1 cellular context compared by ENCODE assay signal in the genomic region with DNA sequence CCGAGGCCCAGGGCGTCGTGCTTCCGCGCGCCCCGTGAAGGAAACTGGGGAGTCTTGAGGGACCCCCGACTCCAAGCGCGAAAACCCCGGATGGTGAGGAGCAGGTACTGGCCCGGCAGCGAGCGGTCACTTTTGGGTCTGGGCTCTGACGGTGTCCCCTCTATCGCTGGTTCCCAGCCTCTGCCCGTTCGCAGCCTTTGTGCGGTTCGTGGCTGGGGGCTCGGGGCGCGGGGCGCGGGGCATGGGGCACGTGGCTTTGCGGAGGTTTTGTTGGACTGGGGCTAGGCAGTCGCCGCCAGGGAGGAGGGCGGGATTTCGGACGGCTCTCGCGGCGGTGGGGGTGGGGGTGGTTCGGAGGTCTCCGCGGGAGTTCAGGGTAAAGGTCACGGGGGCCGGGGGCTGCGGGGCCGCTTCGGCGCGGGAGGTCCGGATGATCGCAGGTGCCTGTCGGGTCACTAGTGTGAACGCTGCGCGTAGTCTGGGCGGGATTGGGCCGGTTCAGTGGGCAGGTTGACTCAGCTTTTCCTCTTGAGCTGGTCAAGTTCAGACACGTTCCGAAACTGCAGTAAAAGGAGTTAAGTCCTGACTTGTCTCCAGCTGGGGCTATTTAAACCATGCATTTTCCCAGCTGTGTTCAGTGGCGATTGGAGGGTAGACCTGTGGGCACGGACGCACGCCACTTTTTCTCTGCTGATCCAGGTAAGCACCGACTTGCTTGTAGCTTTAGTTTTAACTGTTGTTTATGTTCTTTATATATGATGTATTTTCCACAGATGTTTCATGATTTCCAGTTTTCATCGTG.
TF ChIP-seq lines count a peak whose summit lies in the region.

No MANE protein-coding gene starts in this region.

TF ChIP-seq in HepG2, 621 proteins besides CTCF, POLR2A, EP300 and RAD21 (continued from another document and continues in another):
- TF ChIP-seq, protein P1, sequence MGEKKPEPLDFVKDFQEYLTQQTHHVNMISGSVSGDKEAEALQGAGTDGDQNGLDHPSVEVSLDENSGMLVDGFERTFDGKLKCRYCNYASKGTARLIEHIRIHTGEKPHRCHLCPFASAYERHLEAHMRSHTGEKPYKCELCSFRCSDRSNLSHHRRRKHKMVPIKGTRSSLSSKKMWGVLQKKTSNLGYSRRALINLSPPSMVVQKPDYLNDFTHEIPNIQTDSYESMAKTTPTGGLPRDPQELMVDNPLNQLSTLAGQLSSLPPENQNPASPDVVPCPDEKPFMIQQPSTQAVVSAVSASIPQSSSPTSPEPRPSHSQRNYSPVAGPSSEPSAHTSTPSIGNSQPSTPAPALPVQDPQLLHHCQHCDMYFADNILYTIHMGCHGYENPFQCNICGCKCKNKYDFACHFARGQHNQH (CRISPR knock-in tag; IDR thresholded peaks at IDR 0.05) = peak; percentile 53
- TF ChIP-seq HDAC6 (IDR thresholded peaks at IDR 0.05; ENCODE audit: low read depth, low read length) (no peak), ZNF326 (CRISPR knock-in tag; IDR thresholded peaks at IDR 0.05; ENCODE audit: borderline replicate concordance) (no peak), RXRB (CRISPR knock-in tag; IDR thresholded peaks at IDR 0.05; ENCODE audit: borderline replicate concordance) (peak; percentile 93), RFXANK (CRISPR knock-in tag; IDR thresholded peaks at IDR 0.05) (0 out of 2 replicates have a peak, but pooled peaks have one; percentile 69), ZC3H13 (CRISPR knock-in tag; IDR thresholded peaks at IDR 0.05) (no peak), ZNF709 (CRISPR knock-in tag; IDR thresholded peaks at IDR 0.05) (no peak), ZSCAN22 (CRISPR knock-in tag; IDR thresholded peaks at IDR 0.05) (no peak), ZNF83 (CRISPR knock-in tag; IDR thresholded peaks at IDR 0.05; ENCODE audit: borderline replicate concordance) (no peak), KDM5A (IDR thresholded peaks at IDR 0.05; ENCODE audit: borderline replicate concordance, low read length) (no peak), ZNF232 (CRISPR knock-in tag; IDR thresholded peaks at IDR 0.05; ENCODE audit: borderline replicate concordance) (no peak; the same call in 1 of the 2 replicates), ZNF749 (CRISPR knock-in tag; IDR thresholded peaks at IDR 0.05; ENCODE audit: borderline replicate concordance) (no peak), ZNF7 (CRISPR knock-in tag; IDR thresholded peaks at IDR 0.05) (no peak), SATB2 (CRISPR knock-in tag; IDR thresholded peaks at IDR 0.05) (no peak; the same call in 1 of the 2 replicates), NRL (CRISPR knock-in tag; IDR thresholded peaks at IDR 0.05; ENCODE audit: borderline replicate concordance) (no peak), TBP (CRISPR knock-in tag; IDR thresholded peaks at IDR 0.05) (no peak), HDAC1 (CRISPR knock-in tag; IDR thresholded peaks at IDR 0.05) (no peak; the same call in 1 of the 2 replicates), HOXA9 (CRISPR knock-in tag; IDR thresholded peaks at IDR 0.05; ENCODE audit: borderline replicate concordance) (0 out of 2 replicates have a peak, but pooled peaks have one; percentile 52), MEF2D (CRISPR knock-in tag; IDR thresholded peaks at IDR 0.05) (peak; percentile 51; the same call in 1 of the 2 replicates), PAF1 (CRISPR knock-in tag; IDR thresholded peaks at IDR 0.05) (no peak), ZSCAN9 (CRISPR knock-in tag; IDR thresholded peaks at IDR 0.05; ENCODE audit: borderline replicate concordance) (peak; percentile 49; the same call in 1 of the 2 replicates)
- TF ChIP-seq, protein P2, sequence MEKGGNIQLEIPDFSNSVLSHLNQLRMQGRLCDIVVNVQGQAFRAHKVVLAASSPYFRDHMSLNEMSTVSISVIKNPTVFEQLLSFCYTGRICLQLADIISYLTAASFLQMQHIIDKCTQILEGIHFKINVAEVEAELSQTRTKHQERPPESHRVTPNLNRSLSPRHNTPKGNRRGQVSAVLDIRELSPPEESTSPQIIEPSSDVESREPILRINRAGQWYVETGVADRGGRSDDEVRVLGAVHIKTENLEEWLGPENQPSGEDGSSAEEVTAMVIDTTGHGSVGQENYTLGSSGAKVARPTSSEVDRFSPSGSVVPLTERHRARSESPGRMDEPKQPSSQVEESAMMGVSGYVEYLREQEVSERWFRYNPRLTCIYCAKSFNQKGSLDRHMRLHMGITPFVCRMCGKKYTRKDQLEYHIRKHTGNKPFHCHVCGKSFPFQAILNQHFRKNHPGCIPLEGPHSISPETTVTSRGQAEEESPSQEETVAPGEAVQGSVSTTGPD (CRISPR knock-in tag; IDR thresholded peaks at IDR 0.05) = no peak
- TF ChIP-seq, protein P3, sequence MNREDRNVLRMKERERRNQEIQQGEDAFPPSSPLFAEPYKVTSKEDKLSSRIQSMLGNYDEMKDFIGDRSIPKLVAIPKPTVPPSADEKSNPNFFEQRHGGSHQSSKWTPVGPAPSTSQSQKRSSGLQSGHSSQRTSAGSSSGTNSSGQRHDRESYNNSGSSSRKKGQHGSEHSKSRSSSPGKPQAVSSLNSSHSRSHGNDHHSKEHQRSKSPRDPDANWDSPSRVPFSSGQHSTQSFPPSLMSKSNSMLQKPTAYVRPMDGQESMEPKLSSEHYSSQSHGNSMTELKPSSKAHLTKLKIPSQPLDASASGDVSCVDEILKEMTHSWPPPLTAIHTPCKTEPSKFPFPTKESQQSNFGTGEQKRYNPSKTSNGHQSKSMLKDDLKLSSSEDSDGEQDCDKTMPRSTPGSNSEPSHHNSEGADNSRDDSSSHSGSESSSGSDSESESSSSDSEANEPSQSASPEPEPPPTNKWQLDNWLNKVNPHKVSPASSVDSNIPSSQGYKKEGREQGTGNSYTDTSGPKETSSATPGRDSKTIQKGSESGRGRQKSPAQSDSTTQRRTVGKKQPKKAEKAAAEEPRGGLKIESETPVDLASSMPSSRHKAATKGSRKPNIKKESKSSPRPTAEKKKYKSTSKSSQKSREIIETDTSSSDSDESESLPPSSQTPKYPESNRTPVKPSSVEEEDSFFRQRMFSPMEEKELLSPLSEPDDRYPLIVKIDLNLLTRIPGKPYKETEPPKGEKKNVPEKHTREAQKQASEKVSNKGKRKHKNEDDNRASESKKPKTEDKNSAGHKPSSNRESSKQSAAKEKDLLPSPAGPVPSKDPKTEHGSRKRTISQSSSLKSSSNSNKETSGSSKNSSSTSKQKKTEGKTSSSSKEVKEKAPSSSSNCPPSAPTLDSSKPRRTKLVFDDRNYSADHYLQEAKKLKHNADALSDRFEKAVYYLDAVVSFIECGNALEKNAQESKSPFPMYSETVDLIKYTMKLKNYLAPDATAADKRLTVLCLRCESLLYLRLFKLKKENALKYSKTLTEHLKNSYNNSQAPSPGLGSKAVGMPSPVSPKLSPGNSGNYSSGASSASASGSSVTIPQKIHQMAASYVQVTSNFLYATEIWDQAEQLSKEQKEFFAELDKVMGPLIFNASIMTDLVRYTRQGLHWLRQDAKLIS (CRISPR knock-in tag; IDR thresholded peaks at IDR 0.05) = peak; percentile 96
- TF ChIP-seq, protein P4, sequence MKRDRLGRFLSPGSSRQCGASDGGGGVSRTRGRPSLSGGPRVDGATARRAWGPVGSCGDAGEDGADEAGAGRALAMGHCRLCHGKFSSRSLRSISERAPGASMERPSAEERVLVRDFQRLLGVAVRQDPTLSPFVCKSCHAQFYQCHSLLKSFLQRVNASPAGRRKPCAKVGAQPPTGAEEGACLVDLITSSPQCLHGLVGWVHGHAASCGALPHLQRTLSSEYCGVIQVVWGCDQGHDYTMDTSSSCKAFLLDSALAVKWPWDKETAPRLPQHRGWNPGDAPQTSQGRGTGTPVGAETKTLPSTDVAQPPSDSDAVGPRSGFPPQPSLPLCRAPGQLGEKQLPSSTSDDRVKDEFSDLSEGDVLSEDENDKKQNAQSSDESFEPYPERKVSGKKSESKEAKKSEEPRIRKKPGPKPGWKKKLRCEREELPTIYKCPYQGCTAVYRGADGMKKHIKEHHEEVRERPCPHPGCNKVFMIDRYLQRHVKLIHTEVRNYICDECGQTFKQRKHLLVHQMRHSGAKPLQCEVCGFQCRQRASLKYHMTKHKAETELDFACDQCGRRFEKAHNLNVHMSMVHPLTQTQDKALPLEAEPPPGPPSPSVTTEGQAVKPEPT (CRISPR knock-in tag; IDR thresholded peaks at IDR 0.05; ENCODE audit: low read depth) = peak; percentile 22; the same call in 1 of the 2 replicates
- TF ChIP-seq, protein P5, sequence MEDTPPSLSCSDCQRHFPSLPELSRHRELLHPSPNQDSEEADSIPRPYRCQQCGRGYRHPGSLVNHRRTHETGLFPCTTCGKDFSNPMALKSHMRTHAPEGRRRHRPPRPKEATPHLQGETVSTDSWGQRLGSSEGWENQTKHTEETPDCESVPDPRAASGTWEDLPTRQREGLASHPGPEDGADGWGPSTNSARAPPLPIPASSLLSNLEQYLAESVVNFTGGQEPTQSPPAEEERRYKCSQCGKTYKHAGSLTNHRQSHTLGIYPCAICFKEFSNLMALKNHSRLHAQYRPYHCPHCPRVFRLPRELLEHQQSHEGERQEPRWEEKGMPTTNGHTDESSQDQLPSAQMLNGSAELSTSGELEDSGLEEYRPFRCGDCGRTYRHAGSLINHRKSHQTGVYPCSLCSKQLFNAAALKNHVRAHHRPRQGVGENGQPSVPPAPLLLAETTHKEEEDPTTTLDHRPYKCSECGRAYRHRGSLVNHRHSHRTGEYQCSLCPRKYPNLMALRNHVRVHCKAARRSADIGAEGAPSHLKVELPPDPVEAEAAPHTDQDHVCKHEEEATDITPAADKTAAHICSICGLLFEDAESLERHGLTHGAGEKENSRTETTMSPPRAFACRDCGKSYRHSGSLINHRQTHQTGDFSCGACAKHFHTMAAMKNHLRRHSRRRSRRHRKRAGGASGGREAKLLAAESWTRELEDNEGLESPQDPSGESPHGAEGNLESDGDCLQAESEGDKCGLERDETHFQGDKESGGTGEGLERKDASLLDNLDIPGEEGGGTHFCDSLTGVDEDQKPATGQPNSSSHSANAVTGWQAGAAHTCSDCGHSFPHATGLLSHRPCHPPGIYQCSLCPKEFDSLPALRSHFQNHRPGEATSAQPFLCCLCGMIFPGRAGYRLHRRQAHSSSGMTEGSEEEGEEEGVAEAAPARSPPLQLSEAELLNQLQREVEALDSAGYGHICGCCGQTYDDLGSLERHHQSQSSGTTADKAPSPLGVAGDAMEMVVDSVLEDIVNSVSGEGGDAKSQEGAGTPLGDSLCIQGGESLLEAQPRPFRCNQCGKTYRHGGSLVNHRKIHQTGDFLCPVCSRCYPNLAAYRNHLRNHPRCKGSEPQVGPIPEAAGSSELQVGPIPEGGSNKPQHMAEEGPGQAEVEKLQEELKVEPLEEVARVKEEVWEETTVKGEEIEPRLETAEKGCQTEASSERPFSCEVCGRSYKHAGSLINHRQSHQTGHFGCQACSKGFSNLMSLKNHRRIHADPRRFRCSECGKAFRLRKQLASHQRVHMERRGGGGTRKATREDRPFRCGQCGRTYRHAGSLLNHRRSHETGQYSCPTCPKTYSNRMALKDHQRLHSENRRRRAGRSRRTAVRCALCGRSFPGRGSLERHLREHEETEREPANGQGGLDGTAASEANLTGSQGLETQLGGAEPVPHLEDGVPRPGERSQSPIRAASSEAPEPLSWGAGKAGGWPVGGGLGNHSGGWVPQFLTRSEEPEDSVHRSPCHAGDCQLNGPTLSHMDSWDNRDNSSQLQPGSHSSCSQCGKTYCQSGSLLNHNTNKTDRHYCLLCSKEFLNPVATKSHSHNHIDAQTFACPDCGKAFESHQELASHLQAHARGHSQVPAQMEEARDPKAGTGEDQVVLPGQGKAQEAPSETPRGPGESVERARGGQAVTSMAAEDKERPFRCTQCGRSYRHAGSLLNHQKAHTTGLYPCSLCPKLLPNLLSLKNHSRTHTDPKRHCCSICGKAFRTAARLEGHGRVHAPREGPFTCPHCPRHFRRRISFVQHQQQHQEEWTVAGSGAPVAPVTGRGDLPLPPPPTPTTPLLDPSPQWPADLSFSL (CRISPR knock-in tag; IDR thresholded peaks at IDR 0.05) = 0 out of 2 replicates have a peak, but pooled peaks have one; percentile 33
- TF ChIP-seq, protein P6, sequence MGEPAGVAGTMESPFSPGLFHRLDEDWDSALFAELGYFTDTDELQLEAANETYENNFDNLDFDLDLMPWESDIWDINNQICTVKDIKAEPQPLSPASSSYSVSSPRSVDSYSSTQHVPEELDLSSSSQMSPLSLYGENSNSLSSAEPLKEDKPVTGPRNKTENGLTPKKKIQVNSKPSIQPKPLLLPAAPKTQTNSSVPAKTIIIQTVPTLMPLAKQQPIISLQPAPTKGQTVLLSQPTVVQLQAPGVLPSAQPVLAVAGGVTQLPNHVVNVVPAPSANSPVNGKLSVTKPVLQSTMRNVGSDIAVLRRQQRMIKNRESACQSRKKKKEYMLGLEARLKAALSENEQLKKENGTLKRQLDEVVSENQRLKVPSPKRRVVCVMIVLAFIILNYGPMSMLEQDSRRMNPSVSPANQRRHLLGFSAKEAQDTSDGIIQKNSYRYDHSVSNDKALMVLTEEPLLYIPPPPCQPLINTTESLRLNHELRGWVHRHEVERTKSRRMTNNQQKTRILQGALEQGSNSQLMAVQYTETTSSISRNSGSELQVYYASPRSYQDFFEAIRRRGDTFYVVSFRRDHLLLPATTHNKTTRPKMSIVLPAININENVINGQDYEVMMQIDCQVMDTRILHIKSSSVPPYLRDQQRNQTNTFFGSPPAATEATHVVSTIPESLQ (CRISPR knock-in tag; conservative IDR thresholded peaks at IDR 0.05) = 0 out of 2 replicates have a peak, but pooled peaks have one; percentile 33
- TF ChIP-seq, protein P7, sequence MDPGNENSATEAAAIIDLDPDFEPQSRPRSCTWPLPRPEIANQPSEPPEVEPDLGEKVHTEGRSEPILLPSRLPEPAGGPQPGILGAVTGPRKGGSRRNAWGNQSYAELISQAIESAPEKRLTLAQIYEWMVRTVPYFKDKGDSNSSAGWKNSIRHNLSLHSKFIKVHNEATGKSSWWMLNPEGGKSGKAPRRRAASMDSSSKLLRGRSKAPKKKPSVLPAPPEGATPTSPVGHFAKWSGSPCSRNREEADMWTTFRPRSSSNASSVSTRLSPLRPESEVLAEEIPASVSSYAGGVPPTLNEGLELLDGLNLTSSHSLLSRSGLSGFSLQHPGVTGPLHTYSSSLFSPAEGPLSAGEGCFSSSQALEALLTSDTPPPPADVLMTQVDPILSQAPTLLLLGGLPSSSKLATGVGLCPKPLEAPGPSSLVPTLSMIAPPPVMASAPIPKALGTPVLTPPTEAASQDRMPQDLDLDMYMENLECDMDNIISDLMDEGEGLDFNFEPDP (CRISPR knock-in tag; conservative IDR thresholded peaks at IDR 0.05) = no peak
- TF ChIP-seq, protein P8, sequence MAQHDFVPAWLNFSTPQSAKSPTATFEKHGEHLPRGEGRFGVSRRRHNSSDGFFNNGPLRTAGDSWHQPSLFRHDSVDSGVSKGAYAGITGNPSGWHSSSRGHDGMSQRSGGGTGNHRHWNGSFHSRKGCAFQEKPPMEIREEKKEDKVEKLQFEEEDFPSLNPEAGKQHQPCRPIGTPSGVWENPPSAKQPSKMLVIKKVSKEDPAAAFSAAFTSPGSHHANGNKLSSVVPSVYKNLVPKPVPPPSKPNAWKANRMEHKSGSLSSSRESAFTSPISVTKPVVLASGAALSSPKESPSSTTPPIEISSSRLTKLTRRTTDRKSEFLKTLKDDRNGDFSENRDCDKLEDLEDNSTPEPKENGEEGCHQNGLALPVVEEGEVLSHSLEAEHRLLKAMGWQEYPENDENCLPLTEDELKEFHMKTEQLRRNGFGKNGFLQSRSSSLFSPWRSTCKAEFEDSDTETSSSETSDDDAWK (CRISPR knock-in tag; IDR thresholded peaks at IDR 0.05) = no peak
